ENCODE assay signal across 8 cellular contexts in the genomic region with DNA sequence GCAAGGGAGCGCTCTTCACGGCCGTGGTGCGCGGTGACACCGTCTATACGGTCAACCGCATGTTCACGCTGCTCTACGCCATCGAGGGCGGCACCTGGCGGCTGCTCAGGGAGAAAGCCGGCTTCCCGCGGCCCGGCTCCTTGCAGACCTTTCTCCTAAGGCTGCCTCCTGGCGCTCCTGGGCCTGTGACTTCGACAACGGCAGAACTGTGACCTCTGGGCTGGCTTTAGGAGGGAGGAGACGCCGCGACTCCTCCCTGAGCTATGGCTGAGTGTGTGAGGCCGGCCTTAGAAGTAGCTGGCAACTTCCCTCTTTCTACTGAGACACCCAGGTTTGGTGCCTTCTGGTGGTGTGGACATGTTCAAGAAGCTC. TPM values are rescaled to one million over a fixed set of nuclear protein-coding genes. Genes with fewer than 3 reads are reported as not detected.
DNase-seq lines count a peak whose midpoint lies in the region; ATAC-seq and TF ChIP-seq lines count a peak whose summit lies in the region.

No MANE protein-coding gene starts in this region.

- no peaks in the 10 kb centered on the region for H3K27me3 ChIP-seq in right lobe of liver

- no peak overlapping the region for H3K4me3 ChIP-seq in cardiac fibroblast (replicated peaks in 1 of 2; ENCODE audit: low read depth in 2 of 2, low read length in 2 of 2)
- H3K4me3 ChIP-seq in right lobe of liver = no peak overlapping the region

- H3K36me3 ChIP-seq in right lobe of liver = no peaks in the 10 kb centered on the region

- peak; percentile 5 for DNase-seq in DMS53 treated with DMSO at 0.1 percent for 48 hours (lab: John Stamatoyannopoulos, UW; ENCODE audit: unreplicated experiment)
- DNase-seq in T-helper 9 cell = peak; percentile 23
- DNase-seq in cardiac fibroblast (ENCODE audit: low read depth in 2 of 2) = peak; percentile 70 to 72
- peak in 1 of 3 donors; percentile 62 for DNase-seq in right lobe of liver
- DNase-seq in stimulated activated CD8-positive, alpha-beta memory T cell treated with anti-CD3 and anti-CD28 coated beads, Interleukin-4, amount 100 ng/mL, for 48 hours = peak; percentile 73
- no peak for DNase-seq in superior temporal gyrus (ENCODE audit: extremely low spot score)
- no peak for DNase-seq in HK-2 (ENCODE audit: unreplicated experiment)

- WGBS in right lobe of liver (ENCODE audit: insufficient coverage, low coverage, low lambda C conversion rate, missing lambda C conversion rate) = 20% methylated on average over 2 of the region's 24 CpGs

- no peaks in the 10 kb centered on the region for H3K9me3 ChIP-seq in right lobe of liver

- TF ChIP-seq CTCF in cardiac fibroblast (IDR thresholded peaks at IDR 0.05; ENCODE audit: low read depth, low read length) (peak; percentile 76), right lobe of liver (IDR thresholded peaks at IDR 0.05) (peak; percentile 46 to 59 (median 50))

- intact Hi-C loops in right lobe of liver (cut with DNase I) = no loop called here

- no peak overlapping the region for H3K27ac ChIP-seq in right lobe of liver

- ATAC-seq in right lobe of liver (peak; percentile 78 to 89 (median 84)), GM21576 (IDR thresholded peaks at IDR 0.05; ENCODE audit: unreplicated experiment) (no peak)

- no peak for TF ChIP-seq POLR2A in right lobe of liver (IDR thresholded peaks at IDR 0.05)

- H3K4me1 ChIP-seq in right lobe of liver = no peaks in the 10 kb centered on the region

RNA-seq across cellular contexts. Expression of a gene that starts 1.4 kb away (rescaled TPM):
- not detected for total RNA-seq in right lobe of liver

RNA-seq across cellular contexts. Expression of a gene that starts 10.2 kb away (rescaled TPM):
- total RNA-seq in right lobe of liver = 1 to 10 TPM in 1 of 6 experiments, under 1 TPM in 5; 0.07 to 1.5 (median 0.24) TPM

RNA-seq across cellular contexts. Expression of a gene that starts 32.8 kb away (rescaled TPM):
- total RNA-seq in right lobe of liver = 10 to 100 TPM in 1 of 6 experiments, 1 to 10 TPM in 4, under 1 TPM in 1; 0.32 to 10.1 (median 2.7) TPM

RNA-seq across cellular contexts. Expression of a gene that starts 37.0 kb away (rescaled TPM):
- total RNA-seq in right lobe of liver = 1 to 10 TPM; 1.6 to 5.9 (median 3.0) TPM

RNA-seq across cellular contexts. Expression of a gene that starts 48.5 kb away (rescaled TPM):
- 10 to 100 TPM in 5 of 6 experiments, 1 to 10 TPM in 1; 9.2 to 24.3 (median 13.0) TPM for total RNA-seq in right lobe of liver

Comparison
In these comparisons a context has a peak if more than half of its experiments do, and no peak if none do; other contexts are left out.
1. DNase-seq: peak in DMS53 treated with DMSO at 0.1 percent for 48 hours (single experiment), T-helper 9 cell (single experiment), cardiac fibroblast (2 of 2) and stimulated activated CD8-positive, alpha-beta memory T cell treated with anti-CD3 and anti-CD28 coated beads, Interleukin-4, amount 100 ng/mL, for 48 hours (single experiment); none in superior temporal gyrus (single experiment) and HK-2 (single experiment).